7 cellular contexts compared by ENCODE assay signal in the genomic region with DNA sequence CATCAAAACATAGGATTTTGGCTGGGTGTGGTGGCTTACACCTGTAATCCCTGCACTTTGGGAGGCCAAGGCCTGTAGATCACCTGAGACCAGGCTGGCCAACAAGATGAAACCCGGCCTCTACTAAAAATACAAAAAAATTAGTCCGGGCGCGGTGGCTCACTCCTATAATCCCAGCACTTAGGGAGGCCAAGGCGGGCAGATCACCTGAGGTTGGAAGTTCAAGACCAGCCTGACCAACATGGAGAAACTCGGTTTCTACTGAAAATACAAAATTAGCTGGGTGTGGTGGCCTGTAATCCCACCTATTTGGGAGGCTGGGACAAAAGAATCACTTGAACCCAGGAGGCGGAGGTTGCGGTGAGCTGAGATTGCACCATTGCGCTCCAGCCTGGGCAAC. TPM values are rescaled to one million over a fixed set of nuclear protein-coding genes. Genes with fewer than 3 reads are reported as not detected.
A peak's percentile ranks its signal among the peaks of the same experiment; 100 is the strongest.
DNase-seq lines count a peak whose midpoint lies in the region; ATAC-seq and TF ChIP-seq lines count a peak whose summit lies in the region.
"Not testable (repeated sequence)": the region's sequence is repeated elsewhere in the genome, so short reads cannot be mapped to it uniquely, and the experiment has no call there.

No MANE protein-coding gene starts in this region.

- TF ChIP-seq POLR2A in suprapubic skin (IDR thresholded peaks at IDR 0.05), result not testable (repeated sequence)

- CTCF ChIA-PET in CD4-positive, alpha-beta T cell (lab: Charles Lee), result interaction anchor here (3.9 kb wide), 1 partner anchor 12 kb away, joined by 25 read pairs; no protein-coding TSS in a partner anchor
- CTCF ChIA-PET in activated CD8-positive, alpha-beta T cell treated with anti-CD3 and anti-CD28 coated beads for 36 hours (lab: Charles Lee), result not testable (repeated sequence)
- CTCF ChIA-PET in activated naive CD4-positive, alpha-beta T cell treated with anti-CD3 and anti-CD28 coated beads, Interleukin-2, amount 10 ng/mL, durations not matched to agents 7 days and 5 days (lab: Charles Lee), result interaction anchor here (0.6 to 2.8 kb wide), 3 partner anchors 12 to 415 kb away, joined by 3 to 10 read pairs (median 6); no protein-coding TSS in a partner anchor

- not testable (repeated sequence) for ATAC-seq in CD4-positive, alpha-beta T cell (ENCODE audit: poor library complexity); activated CD8-positive, alpha-beta T cell treated with anti-CD3 and anti-CD28 coated beads for 36 hours; left lobe of liver

- DNase-seq in CD4-positive, alpha-beta T cell; activated CD8-positive, alpha-beta T cell treated with anti-CD3 and anti-CD28 coated beads for 36 hours; activated naive CD4-positive, alpha-beta T cell treated with anti-CD3 and anti-CD28 coated beads, Interleukin-2, amount 10 ng/mL, durations not matched to agents 7 days and 5 days: not testable (repeated sequence)
- peak; percentile 29 for DNase-seq in activated CD8-positive, alpha-beta memory T cell treated with anti-CD3 and anti-CD28 coated beads, Interleukin-2, amount 50 U/mL, for 48 hours
- DNase-seq in ecto neural progenitor cell (ENCODE audit: low spot score), result peak; percentile 30
- peak; percentile 35 for DNase-seq in left lobe of liver (ENCODE audit: low spot score)
- peak; percentile 48 to 71 for DNase-seq in suprapubic skin (ENCODE audit: low spot score in 2 of 2)

- not testable (repeated sequence) for TF ChIP-seq EP300 in suprapubic skin (IDR thresholded peaks at IDR 0.05)

- peaks cover 26% of the 10 kb centered on the region for H3K4me1 ChIP-seq in suprapubic skin

- not testable (repeated sequence) for H3K27me3 ChIP-seq in CD4-positive, alpha-beta T cell (ENCODE audit: control insufficient read depth, insufficient read depth, low read length); suprapubic skin

- not testable (repeated sequence) for H3K27ac ChIP-seq in CD4-positive, alpha-beta T cell (ENCODE audit: low read depth, low read length); suprapubic skin

- POLR2A ChIA-PET in CD4-positive, alpha-beta T cell (lab: Charles Lee), result interaction anchor here (0.6 kb wide), 1 partner anchor 16 kb away, joined by 4 read pairs; no protein-coding TSS in a partner anchor
- POLR2A ChIA-PET in activated CD8-positive, alpha-beta T cell treated with anti-CD3 and anti-CD28 coated beads for 36 hours (lab: Charles Lee), result interaction anchor here (3.7 kb wide), 1 partner anchor 30 kb away, joined by 22 read pairs; no protein-coding TSS in a partner anchor

- not testable (repeated sequence) for H3K9me3 Mint-ChIP-seq in CD4-positive, alpha-beta T cell; activated CD8-positive, alpha-beta T cell treated with anti-CD3 and anti-CD28 coated beads for 36 hours; activated naive CD4-positive, alpha-beta T cell treated with anti-CD3 and anti-CD28 coated beads, Interleukin-2, amount 10 ng/mL, durations not matched to agents 7 days and 5 days

- peaks cover 29% of the 10 kb centered on the region for H3K4me1 Mint-ChIP-seq in CD4-positive, alpha-beta T cell (ENCODE audit: low read depth)
- H3K4me1 Mint-ChIP-seq in activated CD8-positive, alpha-beta T cell treated with anti-CD3 and anti-CD28 coated beads for 36 hours (ENCODE audit: low read depth), result peaks cover 23% of the 10 kb centered on the region
- H3K4me1 Mint-ChIP-seq in activated naive CD4-positive, alpha-beta T cell treated with anti-CD3 and anti-CD28 coated beads, Interleukin-2, amount 10 ng/mL, durations not matched to agents 7 days and 5 days, result peaks cover 23% of the 10 kb centered on the region

- peaks cover 13% of the 10 kb centered on the region for H3K36me3 ChIP-seq in suprapubic skin

- H3K36me3 Mint-ChIP-seq in CD4-positive, alpha-beta T cell (ENCODE audit: low read depth), result peaks cover 37% of the 10 kb centered on the region
- H3K36me3 Mint-ChIP-seq in activated CD8-positive, alpha-beta T cell treated with anti-CD3 and anti-CD28 coated beads for 36 hours (ENCODE audit: low read depth), result peaks cover 34% of the 10 kb centered on the region
- peaks cover 31% of the 10 kb centered on the region for H3K36me3 Mint-ChIP-seq in activated naive CD4-positive, alpha-beta T cell treated with anti-CD3 and anti-CD28 coated beads, Interleukin-2, amount 10 ng/mL, durations not matched to agents 7 days and 5 days

- H3K4me3 Mint-ChIP-seq in CD4-positive, alpha-beta T cell, result peak overlapping the region; percentile 7
- H3K4me3 Mint-ChIP-seq in activated CD8-positive, alpha-beta T cell treated with anti-CD3 and anti-CD28 coated beads for 36 hours; activated naive CD4-positive, alpha-beta T cell treated with anti-CD3 and anti-CD28 coated beads, Interleukin-2, amount 10 ng/mL, durations not matched to agents 7 days and 5 days: not testable (repeated sequence)

- intact Hi-C loops in CD4-positive, alpha-beta T cell (cut with DNase I, micrococcal nuclease), result not testable (repeated sequence)
- intact Hi-C loops in activated CD8-positive, alpha-beta T cell treated with anti-CD3 and anti-CD28 coated beads for 36 hours (cut with micrococcal nuclease), result loop anchor here (10.0 kb wide), 1 partner anchor 77 kb away; a partner anchor contains a TSS

- not testable (repeated sequence) for H3K27me3 Mint-ChIP-seq in CD4-positive, alpha-beta T cell; activated CD8-positive, alpha-beta T cell treated with anti-CD3 and anti-CD28 coated beads for 36 hours; activated naive CD4-positive, alpha-beta T cell treated with anti-CD3 and anti-CD28 coated beads, Interleukin-2, amount 10 ng/mL, durations not matched to agents 7 days and 5 days

- H3K27ac Mint-ChIP-seq in CD4-positive, alpha-beta T cell, result not testable (repeated sequence)
- peak overlapping the region; percentile 59 for H3K27ac Mint-ChIP-seq in activated CD8-positive, alpha-beta T cell treated with anti-CD3 and anti-CD28 coated beads for 36 hours
- peak overlapping the region; percentile 78 for H3K27ac Mint-ChIP-seq in activated naive CD4-positive, alpha-beta T cell treated with anti-CD3 and anti-CD28 coated beads, Interleukin-2, amount 10 ng/mL, durations not matched to agents 7 days and 5 days

- not testable (repeated sequence) for H3K4me3 ChIP-seq in suprapubic skin

- H3K9me3 ChIP-seq in CD4-positive, alpha-beta T cell (ENCODE audit: control insufficient read depth, low read length); suprapubic skin: not testable (repeated sequence)

- WGBS in suprapubic skin, result 87% methylated on average over 9 of the region's 9 CpGs

- TF ChIP-seq CTCF in CD4-positive, alpha-beta T cell (IDR thresholded peaks at IDR 0.05); activated CD8-positive, alpha-beta T cell treated with anti-CD3 and anti-CD28 coated beads for 36 hours (IDR thresholded peaks at IDR 0.05); suprapubic skin (IDR thresholded peaks at IDR 0.05): not testable (repeated sequence)

RNA-seq across cellular contexts. Expression of a gene that starts 2.2 kb away (rescaled TPM):
- total RNA-seq in CD4-positive, alpha-beta T cell, result 100 to 1,000 TPM; 305 to 318 TPM
- total RNA-seq in activated CD8-positive, alpha-beta T cell treated with anti-CD3 and anti-CD28 coated beads for 36 hours, result 100 to 1,000 TPM; 859 to 869 TPM
- total RNA-seq in left lobe of liver (344 TPM), suprapubic skin (100 to 1,000 TPM; 423 to 515 (median 438) TPM)

RNA-seq across cellular contexts. Expression of a gene that starts 17.9 kb away (rescaled TPM):
- total RNA-seq in CD4-positive, alpha-beta T cell, result 100 to 1,000 TPM; 207 to 211 TPM
- 10 to 100 TPM; 80.1 to 89.3 TPM for total RNA-seq in activated CD8-positive, alpha-beta T cell treated with anti-CD3 and anti-CD28 coated beads for 36 hours
- total RNA-seq in left lobe of liver (32.2 TPM), suprapubic skin (100 to 1,000 TPM in 3 of 4 donors, 10 to 100 TPM in 1; 100.0 to 243 (median 129) TPM)

RNA-seq across cellular contexts. Expression of a gene that starts 40.1 kb away (rescaled TPM):
- 100 to 1,000 TPM; 146 to 154 TPM for total RNA-seq in CD4-positive, alpha-beta T cell
- 100 to 1,000 TPM; 381 to 406 TPM for total RNA-seq in activated CD8-positive, alpha-beta T cell treated with anti-CD3 and anti-CD28 coated beads for 36 hours
- 72.1 TPM for total RNA-seq in left lobe of liver
- total RNA-seq in suprapubic skin, result 10 to 100 TPM; 51.7 to 71.2 (median 69.9) TPM
